Comparison of ENCODE assay signal across 8 cellular contexts in genomic region chr17:64968643-64969042, GRCh38. TPM values are rescaled to one million over a fixed set of nuclear protein-coding genes. Genes with fewer than 3 reads are reported as not detected.
DNase-seq lines count a peak whose midpoint lies in the region; ATAC-seq, FAIRE-seq and TF ChIP-seq lines count a peak whose summit lies in the region.
"Not testable (repeated sequence)": the region's sequence is repeated elsewhere in the genome, so short reads cannot be mapped to it uniquely, and the experiment has no call there.

No MANE protein-coding gene starts in this region.

- not testable (repeated sequence) for H3K9me2 ChIP-seq in OCI-LY1 (ENCODE audit: low read depth, low read length)

- H2AFZ ChIP-seq in OCI-LY1 (ENCODE audit: low read length) = not testable (repeated sequence)

- peak overlapping the region; percentile 92 for H3K27ac Mint-ChIP-seq in activated T-helper 17 cell treated with anti-CD3 and anti-CD28 coated beads, Interleukin-2, amount 50 U/mL, for 72 hours
- H3K27ac Mint-ChIP-seq in naive B cell = peak overlapping the region; percentile 72 to 97 (median 89)

- peak overlapping the region; percentile 91 for H3K27ac ChIP-seq in BLaER1
- peak overlapping the region; percentile 96 for H3K27ac ChIP-seq in OCI-LY1 (ENCODE audit: low read depth, low read length, poor library complexity, severe bottlenecking)

- FAIRE-seq in GM12892 (lab: Jason Lieb, UNC) = peak; percentile 30

- H3K4me2 ChIP-seq in BLaER1 (peak overlapping the region; percentile 89), OCI-LY1 (ENCODE audit: low read length) (peak overlapping the region; percentile 33; the same call in 1 of the 2 replicates)

- not testable (repeated sequence) for H3K27me3 ChIP-seq in BLaER1; OCI-LY1 (ENCODE audit: insufficient read depth, low read length); adipocyte (replicated peaks; ENCODE audit: control insufficient read depth, insufficient read depth, low read length)

- not testable (repeated sequence) for DNase-seq in GM12892 (ENCODE audit: insufficient read length); adipocyte (ENCODE audit: low read depth); stimulated activated naive CD8-positive, alpha-beta T cell treated with anti-CD3 and anti-CD28 coated beads, Interleukin-15, Interleukin-2, amounts not matched to agents 100 U/mL and 50 U/mL, for 24 hours
- DNase-seq in activated CD4-positive, alpha-beta T cell treated with anti-CD3 and anti-CD28 coated beads for 48 hours = peak; percentile 16
- DNase-seq in naive B cell = peak; percentile 35

- H4K20me1 ChIP-seq in BLaER1; OCI-LY1 (ENCODE audit: insufficient read depth, low read length): not testable (repeated sequence)

- not testable (repeated sequence) for H3K36me3 ChIP-seq in BLaER1
- H3K36me3 ChIP-seq in OCI-LY1 (ENCODE audit: insufficient read depth, low read length) (peaks cover 13% of the 10 kb centered on the region; the same call in 1 of the 2 replicates), adipocyte (ENCODE audit: control insufficient read depth, insufficient read depth, low read length, severe bottlenecking) (peaks cover 12% of the 10 kb centered on the region)

- not testable (repeated sequence) for H3K27me3 Mint-ChIP-seq in activated T-helper 17 cell treated with anti-CD3 and anti-CD28 coated beads, Interleukin-2, amount 50 U/mL, for 72 hours; naive B cell

- H3K79me2 ChIP-seq in OCI-LY1 (ENCODE audit: insufficient read depth, low read length) = not testable (repeated sequence)

- H3K9ac ChIP-seq in BLaER1 = peak overlapping the region; percentile 70
- peak overlapping the region; percentile 48 for H3K9ac ChIP-seq in OCI-LY1 (ENCODE audit: low read length)
- peak overlapping the region; percentile 27 for H3K9ac ChIP-seq in adipocyte (ENCODE audit: low read length)

- peak overlapping the region; percentile 70 for H3K4me3 Mint-ChIP-seq in activated T-helper 17 cell treated with anti-CD3 and anti-CD28 coated beads, Interleukin-2, amount 50 U/mL, for 72 hours
- peak overlapping the region in 5 of 8 donors; percentile 17 to 53 (median 30) for H3K4me3 Mint-ChIP-seq in naive B cell

- ATAC-seq in activated T-helper 17 cell treated with anti-CD3 and anti-CD28 coated beads, Interleukin-2, amount 50 U/mL, for 72 hours (replicated peaks) = peak; percentile 88
- ATAC-seq in naive B cell (ENCODE audit: low read depth in 2 of 2) = peak in 1 of 2 donors; percentile 9
- ATAC-seq in stimulated activated naive CD8-positive, alpha-beta T cell treated with anti-CD3 and anti-CD28 coated beads, Interleukin-15, Interleukin-2, amounts not matched to agents 100 U/mL and 50 U/mL, for 24 hours = peak; percentile 44

- H3K9me3 ChIP-seq in BLaER1; OCI-LY1 (ENCODE audit: low read length); adipocyte (ENCODE audit: control insufficient read depth, low read length): not testable (repeated sequence)

- H3K36me3 Mint-ChIP-seq in activated T-helper 17 cell treated with anti-CD3 and anti-CD28 coated beads, Interleukin-2, amount 50 U/mL, for 72 hours (ENCODE audit: low read depth) = peaks cover 11% of the 10 kb centered on the region
- H3K36me3 Mint-ChIP-seq in naive B cell = not testable (repeated sequence)

- TF ChIP-seq POLR2A in GM12892 (IDR thresholded peaks at IDR 0.05; ENCODE audit: low read depth, low read length) = not testable (repeated sequence)

- peaks cover 29% of the 10 kb centered on the region for H3K4me1 Mint-ChIP-seq in activated T-helper 17 cell treated with anti-CD3 and anti-CD28 coated beads, Interleukin-2, amount 50 U/mL, for 72 hours
- H3K4me1 Mint-ChIP-seq in naive B cell = peaks cover 38 to 80% (median 44%) of the 10 kb centered on the region in 3 donors

- H3K4me3 ChIP-seq in BLaER1 = 0 out of 2 replicates have a peak overlapping the region, but pooled peaks have one; percentile 23
- H3K4me3 ChIP-seq in OCI-LY1 (ENCODE audit: low read depth, low read length, poor library complexity, severe bottlenecking); adipocyte (ENCODE audit: low read length): not testable (repeated sequence)

- H3K4me1 ChIP-seq in BLaER1 (peaks cover 95% of the 10 kb centered on the region), OCI-LY1 (ENCODE audit: insufficient read depth, low read length, severe bottlenecking) (peaks cover 95% of the 10 kb centered on the region), adipocyte (ENCODE audit: control insufficient read depth, insufficient read depth, low read length) (peaks cover 14% of the 10 kb centered on the region)

- TF ChIP-seq CTCF in OCI-LY1 (IDR thresholded peaks at IDR 0.05; ENCODE audit: low read length) = not testable (repeated sequence)

- H3F3A ChIP-seq in OCI-LY1 (ENCODE audit: insufficient read depth, low read length) = not testable (repeated sequence)

- H3K9me3 Mint-ChIP-seq in activated T-helper 17 cell treated with anti-CD3 and anti-CD28 coated beads, Interleukin-2, amount 50 U/mL, for 72 hours; naive B cell: not testable (repeated sequence)

RNA-seq across cellular contexts. Expression of gene LRRC37A3, which starts 49.4 kb away (rescaled TPM):
- polyA plus RNA-seq in GM12892 (2012; ENCODE audit: missing spikeins) = 5.2 TPM
- total RNA-seq in activated T-helper 17 cell treated with anti-CD3 and anti-CD28 coated beads, Interleukin-2, amount 50 U/mL, for 72 hours = 10 to 100 TPM; 10.1 to 17.4 TPM
- polyA plus RNA-seq in naive B cell (ENCODE audit: low read depth in 6 of 6) = 1 to 10 TPM in 3 of 6 donors, under 1 TPM in 2, not detected in 1; 0.67 to 2.4 (median 1.1) TPM
